In the genomic region with DNA sequence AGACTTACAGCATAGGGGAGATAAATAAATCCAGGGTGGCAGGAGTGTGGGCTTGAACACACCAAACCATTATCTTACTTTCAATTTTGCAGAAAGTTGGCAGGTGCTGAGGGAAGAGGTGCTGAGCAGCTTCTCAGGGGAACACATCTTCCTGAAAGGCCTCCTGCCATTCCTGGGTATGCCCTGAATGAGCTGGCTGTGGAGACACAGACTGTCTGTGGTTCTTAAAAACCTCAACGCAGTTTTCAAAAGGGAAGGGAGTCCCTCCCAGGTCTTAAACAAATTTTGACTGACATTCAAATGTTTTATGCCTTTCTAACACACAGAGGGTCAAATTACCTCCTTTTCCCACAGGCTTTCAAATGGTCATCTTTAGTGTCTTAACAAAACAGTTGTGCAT, we compare ENCODE assay signal across 12 cellular contexts.
DNase-seq lines count a peak whose midpoint lies in the region; ATAC-seq and TF ChIP-seq lines count a peak whose summit lies in the region.
"Had no signal": no experiment of that assay in that cellular context is flagged by ENCODE, and none has a peak within 500 bp of the region (broad histone marks: within the 10 kb centered on the region; RNA-seq: fewer than 3 reads in every experiment).

No MANE protein-coding gene starts in this region.

- no peak overlapping the region for H3K4me3 Mint-ChIP-seq in activated T-cell treated with anti-CD3 and anti-CD28 coated beads, Interleukin-2, amount 50 U/mL, for 24 hours
- peak overlapping the region; percentile 70 for H3K4me3 Mint-ChIP-seq in T-helper 17 cell
- H3K4me3 Mint-ChIP-seq: WTC11 had no signal

- TF ChIP-seq CTCF in ovary (IDR thresholded peaks at IDR 0.05): no peak

- no peaks in the 10 kb centered on the region for H3K36me3 Mint-ChIP-seq in activated T-cell treated with anti-CD3 and anti-CD28 coated beads, Interleukin-2, amount 50 U/mL, for 24 hours (ENCODE audit: low read depth)
- H3K36me3 Mint-ChIP-seq in T-helper 17 cell (ENCODE audit: low read depth): no peaks in the 10 kb centered on the region
- H3K36me3 Mint-ChIP-seq: WTC11 had no signal

- 30 to 50% (median 50%) methylated on average over 1 of the region's 1 CpG for WGBS in ovary, 3 donors

- no peak overlapping the region for H3K4me3 ChIP-seq in ovary
- H3K4me3 ChIP-seq: ascending aorta, upper lobe of right lung had no signal

- peak overlapping the region; percentile 76 for H3K27ac Mint-ChIP-seq in activated T-cell treated with anti-CD3 and anti-CD28 coated beads, Interleukin-2, amount 50 U/mL, for 24 hours
- peak overlapping the region; percentile 39 for H3K27ac Mint-ChIP-seq in T-helper 17 cell
- H3K27ac Mint-ChIP-seq: WTC11 had no signal

- no peaks in the 10 kb centered on the region for H3K36me3 ChIP-seq in ovary
- H3K36me3 ChIP-seq: ascending aorta, upper lobe of right lung had no signal

- no peak for TF ChIP-seq POLR2A in ovary (IDR thresholded peaks at IDR 0.05)

- H3K4me1 ChIP-seq in ovary (ENCODE audit: insufficient read depth): no peaks in the 10 kb centered on the region
- H3K4me1 ChIP-seq: ascending aorta, upper lobe of right lung had no signal

- no peak overlapping the region for H3K27ac ChIP-seq in ovary
- H3K27ac ChIP-seq: ascending aorta, upper lobe of right lung had no signal

- peaks cover 62% of the 10 kb centered on the region for H3K27me3 Mint-ChIP-seq in activated T-cell treated with anti-CD3 and anti-CD28 coated beads, Interleukin-2, amount 50 U/mL, for 24 hours
- H3K27me3 Mint-ChIP-seq in T-helper 17 cell: peaks cover 5% of the 10 kb centered on the region

- no peak for DNase-seq in activated T-cell treated with anti-CD3 and anti-CD28 coated beads, Interleukin-2, amount 50 U/mL, for 24 hours
- no peak for DNase-seq in activated T-cell treated with anti-CD3 and anti-CD28 coated beads, Interleukin-2, amount 50 U/mL, for 1 hour
- DNase-seq in T-helper 17 cell: no peak
- no peak for DNase-seq in stimulated activated naive CD8-positive, alpha-beta T cell treated with anti-CD3 and anti-CD28 coated beads, Interleukin-15, Interleukin-2, amounts not matched to agents 100 U/mL and 50 U/mL, for 24 hours
- DNase-seq in ovary: no peak
- DNase-seq in stimulated activated CD4-positive, alpha-beta T cell treated with anti-CD3 and anti-CD28 coated beads, Interleukin-12 subunit alpha, Interleukin-12 subunit beta, amount 100 ng/mL, for 4 hours: no peak
- no peak for DNase-seq in left ventricle myocardium superior
- DNase-seq: NCI-H1417, upper lobe of right lung had no signal

- ATAC-seq in HG02981 (IDR thresholded peaks at IDR 0.05; ENCODE audit: unreplicated experiment) (peak; percentile 38), T-helper 17 cell (peak; percentile 25), left ventricle myocardium superior (no peak)
- ATAC-seq in stimulated activated naive CD8-positive, alpha-beta T cell treated with anti-CD3 and anti-CD28 coated beads, Interleukin-15, Interleukin-2, amounts not matched to agents 100 U/mL and 50 U/mL, for 24 hours: peak; percentile 69
- ATAC-seq: upper lobe of right lung, WTC11 had no signal

- H3K9me3 ChIP-seq in T-helper 17 cell (ENCODE audit: control insufficient read depth, low read length, poor library complexity, severe bottlenecking) (no peaks in the 10 kb centered on the region), ovary (no peaks in the 10 kb centered on the region)
- H3K9me3 ChIP-seq: ascending aorta had no signal

- no peaks in the 10 kb centered on the region for H3K27me3 ChIP-seq in ovary
- H3K27me3 ChIP-seq: ascending aorta, upper lobe of right lung had no signal

- no peak for TF ChIP-seq EP300 in ovary (IDR thresholded peaks at IDR 0.05)

- intact Hi-C loops in ovary (cut with DNase I) (no loop called here), left ventricle myocardium superior (cut with micrococcal nuclease) (no loop called here)

- no peaks in the 10 kb centered on the region for H3K9me3 Mint-ChIP-seq in activated T-cell treated with anti-CD3 and anti-CD28 coated beads, Interleukin-2, amount 50 U/mL, for 24 hours

- peaks cover 21% of the 10 kb centered on the region for H3K4me1 Mint-ChIP-seq in activated T-cell treated with anti-CD3 and anti-CD28 coated beads, Interleukin-2, amount 50 U/mL, for 24 hours (ENCODE audit: low read depth)
- H3K4me1 Mint-ChIP-seq in T-helper 17 cell: peaks cover 10% of the 10 kb centered on the region
